9 cellular contexts compared by ENCODE assay signal in genomic region chr6:42197574-42198362, GRCh38. TPM values are rescaled to one million over a fixed set of nuclear protein-coding genes. Genes with fewer than 3 reads are reported as not detected.
A peak's percentile ranks its signal among the peaks of the same experiment; 100 is the strongest.
DNase-seq lines count a peak whose midpoint lies in the region; ATAC-seq, FAIRE-seq and TF ChIP-seq lines count a peak whose summit lies in the region.
"Had no signal": no experiment of that assay in that cellular context is flagged by ENCODE, and none has a peak within 500 bp of the region (broad histone marks: within the 10 kb centered on the region; RNA-seq: fewer than 3 reads in every experiment).

No MANE protein-coding gene starts in this region.

- WGBS in trophoblast cell (ENCODE audit: extremely low coverage, insufficient coverage, insufficient read length) = no CpG with 5 or more reads among the region's 13 CpGs

- H3K79me1 ChIP-seq in trophoblast cell (ENCODE audit: low read length) = no peaks in the 10 kb centered on the region

- H4K8ac ChIP-seq in trophoblast cell (ENCODE audit: low read depth, low read length) = no peak overlapping the region

- peak; percentile 80 for ATAC-seq in activated CD4-positive, alpha-beta T cell treated with anti-CD3 and anti-CD28 coated beads for 36 hours

- no peak overlapping the region for H3K14ac ChIP-seq in trophoblast cell (ENCODE audit: low read length)

- H3K36me3 ChIP-seq in astrocyte (ENCODE audit: insufficient read depth, low read length) (no peaks in the 10 kb centered on the region), osteoblast (ENCODE audit: insufficient read depth, low read length) (no peaks in the 10 kb centered on the region), trophoblast cell (ENCODE audit: control insufficient read depth in 1 of 2, insufficient read depth in 2 of 2, low read length in 2 of 2) (no peaks in the 10 kb centered on the region)

- no peaks in the 10 kb centered on the region for H3K79me2 ChIP-seq in astrocyte (ENCODE audit: insufficient read depth, low read length)
- no peaks in the 10 kb centered on the region for H3K79me2 ChIP-seq in osteoblast (ENCODE audit: insufficient read depth, low read length)
- H3K79me2 ChIP-seq in trophoblast cell (ENCODE audit: control insufficient read depth, insufficient read depth, low read length, poor library complexity) = no peaks in the 10 kb centered on the region

- H4K12ac ChIP-seq in trophoblast cell (ENCODE audit: low read depth, low read length) = no peak overlapping the region

- H3K23ac ChIP-seq in trophoblast cell (ENCODE audit: low read length) = no peak overlapping the region

- no peak overlapping the region for H2BK12ac ChIP-seq in trophoblast cell (ENCODE audit: low read length)

- H3K4me3 Mint-ChIP-seq in activated CD4-positive, alpha-beta T cell treated with anti-CD3 and anti-CD28 coated beads for 36 hours = no peak overlapping the region
- H3K4me3 Mint-ChIP-seq in activated CD4-positive, alpha-beta T cell treated with anti-CD3 and anti-CD28 coated beads, Interleukin-2, amount 10 ng/mL, durations not matched to agents 24 days and 14 days = no peak overlapping the region
- H3K4me3 Mint-ChIP-seq in astrocyte (ENCODE audit: unreplicated experiment) (no peak overlapping the region), type B pancreatic cell (no peak overlapping the region)

- H4K91ac ChIP-seq in trophoblast cell (ENCODE audit: low read depth, low read length) = no peak overlapping the region

- no peaks in the 10 kb centered on the region for H4K20me1 ChIP-seq in astrocyte (ENCODE audit: insufficient read depth, low read length)
- no peaks in the 10 kb centered on the region for H4K20me1 ChIP-seq in osteoblast (ENCODE audit: insufficient read depth, low read length)

- H3K9me3 ChIP-seq in astrocyte (ENCODE audit: insufficient read depth, low read depth, low read length) = no peaks in the 10 kb centered on the region
- H3K9me3 ChIP-seq in osteoblast (ENCODE audit: low read depth, low read length) = no peaks in the 10 kb centered on the region
- H3K9me3 ChIP-seq in trophoblast cell (ENCODE audit: insufficient read depth, low read depth, low read length) = no peaks in the 10 kb centered on the region

- H3K4me3 ChIP-seq in astrocyte (ENCODE audit: insufficient read depth, low read depth, low read length) = no peak overlapping the region
- H3K4me3 ChIP-seq in osteoblast (ENCODE audit: insufficient read depth, low read length) = peak overlapping the region; percentile 5
- no peak overlapping the region for H3K4me3 ChIP-seq in trophoblast cell (ENCODE audit: low read depth, low read length)

- no peaks in the 10 kb centered on the region for H3K27me3 ChIP-seq in astrocyte (ENCODE audit: insufficient read depth, low read length)
- no peaks in the 10 kb centered on the region for H3K27me3 ChIP-seq in osteoblast (ENCODE audit: insufficient read depth, low read length)
- no peaks in the 10 kb centered on the region for H3K27me3 ChIP-seq in trophoblast cell (ENCODE audit: insufficient read depth, low read length)

- H2AFZ ChIP-seq in astrocyte (ENCODE audit: low read depth, low read length) (no peak overlapping the region), osteoblast (ENCODE audit: low read length) (no peak overlapping the region), trophoblast cell (ENCODE audit: insufficient read depth, low read length, poor library complexity) (no peak overlapping the region)

- in situ Hi-C loops in GM13976 (cut with MboI; ENCODE audit: low sequenced_read_pairs, unreplicated experiment) = no loop called here

- H2AK5ac ChIP-seq in trophoblast cell (ENCODE audit: low read length) = no peak overlapping the region

- peaks cover 10% of the 10 kb centered on the region for H3K36me3 Mint-ChIP-seq in activated CD4-positive, alpha-beta T cell treated with anti-CD3 and anti-CD28 coated beads for 36 hours (ENCODE audit: low read depth)
- H3K36me3 Mint-ChIP-seq in activated CD4-positive, alpha-beta T cell treated with anti-CD3 and anti-CD28 coated beads, Interleukin-2, amount 10 ng/mL, durations not matched to agents 24 days and 14 days (ENCODE audit: low read depth) = peaks cover 10% of the 10 kb centered on the region
- peaks cover 2% of the 10 kb centered on the region for H3K36me3 Mint-ChIP-seq in astrocyte (ENCODE audit: low read depth, unreplicated experiment)
- H3K36me3 Mint-ChIP-seq in type B pancreatic cell = peaks cover 5% of the 10 kb centered on the region

- H3K4me2 ChIP-seq in astrocyte (ENCODE audit: low read length) (peak overlapping the region; percentile 66), osteoblast (ENCODE audit: insufficient read depth, low read length) (peak overlapping the region; percentile 18), trophoblast cell (ENCODE audit: low read length) (no peak overlapping the region)

- H3K18ac ChIP-seq in trophoblast cell (ENCODE audit: low read length) = no peak overlapping the region

- peaks cover 2% of the 10 kb centered on the region for H3K4me1 Mint-ChIP-seq in activated CD4-positive, alpha-beta T cell treated with anti-CD3 and anti-CD28 coated beads for 36 hours
- H3K4me1 Mint-ChIP-seq in activated CD4-positive, alpha-beta T cell treated with anti-CD3 and anti-CD28 coated beads, Interleukin-2, amount 10 ng/mL, durations not matched to agents 24 days and 14 days = no peaks in the 10 kb centered on the region
- H3K4me1 Mint-ChIP-seq in astrocyte (ENCODE audit: low read depth, unreplicated experiment) (peaks cover 23% of the 10 kb centered on the region), type B pancreatic cell (ENCODE audit: unreplicated experiment) (no peaks in the 10 kb centered on the region)

- H3K9ac ChIP-seq in astrocyte (ENCODE audit: low read length) = peak overlapping the region; percentile 44
- no peak overlapping the region for H3K9ac ChIP-seq in trophoblast cell (ENCODE audit: low read length)

- no peak overlapping the region for H2BK5ac ChIP-seq in trophoblast cell (ENCODE audit: low read depth, low read length, poor library complexity)

- POLR2A ChIA-PET in activated CD4-positive, alpha-beta T cell treated with anti-CD3 and anti-CD28 coated beads for 36 hours (lab: Charles Lee) = no interaction called here

- H3K27ac ChIP-seq in astrocyte (ENCODE audit: low read depth, low read length) (peak overlapping the region; percentile 36), osteoblast (ENCODE audit: low read depth, low read length) (peak overlapping the region; percentile 26), trophoblast cell (ENCODE audit: low read depth, low read length) (no peak overlapping the region)

- no peak for FAIRE-seq in astrocyte (lab: Jason Lieb, UNC)

- peak; percentile 37 for DNase-seq in activated CD4-positive, alpha-beta T cell treated with anti-CD3 and anti-CD28 coated beads for 36 hours
- no peak for DNase-seq in activated CD4-positive, alpha-beta T cell treated with anti-CD3 and anti-CD28 coated beads, Interleukin-2, amount 10 ng/mL, durations not matched to agents 24 days and 14 days
- DNase-seq in M059J (ENCODE audit: low read depth) (peak; percentile 80), astrocyte (ENCODE audit: low read depth) (peak; percentile 83), osteoblast (ENCODE audit: insufficient read length, low spot score, missing footprints) (no peak), type B pancreatic cell (ENCODE audit: extremely low spot score, unreplicated experiment) (no peak), trophoblast cell (no peak), GM13976 (ENCODE audit: low spot score) (no peak)

- CTCF ChIA-PET in activated CD4-positive, alpha-beta T cell treated with anti-CD3 and anti-CD28 coated beads for 36 hours (lab: Charles Lee) = interaction anchor here (0.6 kb wide), 1 partner anchor 17 kb away, joined by 3 read pairs; no protein-coding TSS in a partner anchor

- intact Hi-C loops in activated CD4-positive, alpha-beta T cell treated with anti-CD3 and anti-CD28 coated beads for 36 hours (cut with DNase I, micrococcal nuclease) = no loop called here
- intact Hi-C loops in activated CD4-positive, alpha-beta T cell treated with anti-CD3 and anti-CD28 coated beads, Interleukin-2, amount 10 ng/mL, durations not matched to agents 24 days and 14 days (cut with micrococcal nuclease) = no loop called here

- TF ChIP-seq CTCF in astrocyte (IDR thresholded peaks at IDR 0.05; ENCODE audit: insufficient read depth, low read depth, low read length) = no peak
- TF ChIP-seq CTCF in osteoblast (IDR thresholded peaks at IDR 0.05; ENCODE audit: extremely low read depth, low read depth, low read length) = peak; percentile 22
- TF ChIP-seq CTCF in type B pancreatic cell (conservative IDR thresholded peaks at IDR 0.05) = no peak
- no peak for TF ChIP-seq CTCF in GM13976 (IDR thresholded peaks at IDR 0.05; ENCODE audit: borderline replicate concordance, control extremely low read depth, extremely low read depth, insufficient read depth, missing control alignments)

- no peak overlapping the region for H2BK120ac ChIP-seq in trophoblast cell (ENCODE audit: insufficient read depth, low read length, poor library complexity)

- no peak overlapping the region for H3K4ac ChIP-seq in trophoblast cell (ENCODE audit: low read depth, low read length)

- no peaks in the 10 kb centered on the region for H3K27me3 Mint-ChIP-seq in activated CD4-positive, alpha-beta T cell treated with anti-CD3 and anti-CD28 coated beads for 36 hours
- no peaks in the 10 kb centered on the region for H3K27me3 Mint-ChIP-seq in activated CD4-positive, alpha-beta T cell treated with anti-CD3 and anti-CD28 coated beads, Interleukin-2, amount 10 ng/mL, durations not matched to agents 24 days and 14 days
- H3K27me3 Mint-ChIP-seq in astrocyte (ENCODE audit: low read depth, unreplicated experiment) (no peaks in the 10 kb centered on the region), type B pancreatic cell (no peaks in the 10 kb centered on the region)

- H3K27ac Mint-ChIP-seq in activated CD4-positive, alpha-beta T cell treated with anti-CD3 and anti-CD28 coated beads for 36 hours = no peak overlapping the region
- no peak overlapping the region for H3K27ac Mint-ChIP-seq in activated CD4-positive, alpha-beta T cell treated with anti-CD3 and anti-CD28 coated beads, Interleukin-2, amount 10 ng/mL, durations not matched to agents 24 days and 14 days
- H3K27ac Mint-ChIP-seq in astrocyte (ENCODE audit: unreplicated experiment) = no peak overlapping the region
- H3K27ac Mint-ChIP-seq in type B pancreatic cell = no peak overlapping the region

- H3K4me1 ChIP-seq in astrocyte (ENCODE audit: insufficient read depth, low read length) (peaks cover 34% of the 10 kb centered on the region), osteoblast (ENCODE audit: insufficient read depth, low read length) (peaks cover 36% of the 10 kb centered on the region), trophoblast cell (ENCODE audit: control insufficient read depth in 1 of 2, insufficient read depth in 2 of 2, low read length in 2 of 2) (no peaks in the 10 kb centered on the region)

- H3K9me3 Mint-ChIP-seq in activated CD4-positive, alpha-beta T cell treated with anti-CD3 and anti-CD28 coated beads for 36 hours (ENCODE audit: low read depth) = no peaks in the 10 kb centered on the region
- H3K9me3 Mint-ChIP-seq in activated CD4-positive, alpha-beta T cell treated with anti-CD3 and anti-CD28 coated beads, Interleukin-2, amount 10 ng/mL, durations not matched to agents 24 days and 14 days = no peaks in the 10 kb centered on the region
- H3K9me3 Mint-ChIP-seq in astrocyte (ENCODE audit: unreplicated experiment) = peaks cover 2% of the 10 kb centered on the region
- H3K9me3 Mint-ChIP-seq in type B pancreatic cell = peaks cover 4% of the 10 kb centered on the region

RNA-seq across cellular contexts. Expression of gene GUCA1B, which starts 3.0 kb away (rescaled TPM):
- 1 to 10 TPM; 1.0 to 1.5 TPM for total RNA-seq in activated CD4-positive, alpha-beta T cell treated with anti-CD3 and anti-CD28 coated beads for 36 hours
- 1.2 and 2.1 TPM in 2 replicates for total RNA-seq in activated CD4-positive, alpha-beta T cell treated with anti-CD3 and anti-CD28 coated beads, Interleukin-2, amount 10 ng/mL, durations not matched to agents 24 days and 14 days
- total RNA-seq in M059J (2014; rRNA removed; shearing (Covaris generic)) = 0.27 TPM in 1 of 2 replicates, not detected in the other
- total RNA-seq in astrocyte (2.0 and 2.3 TPM in 2 replicates), osteoblast (0.72 TPM in 1 of 2 replicates, not detected in the other), type B pancreatic cell (ENCODE audit: low replicate concordance) (0.67 and 1.1 TPM in 2 replicates)
- 0.32 and 0.42 TPM in 2 replicates for polyA plus RNA-seq in trophoblast cell (2013)

RNA-seq across cellular contexts. Expression of gene MRPS10, which starts 19.9 kb away (rescaled TPM):
- 10 to 100 TPM; 35.2 to 36.2 TPM for total RNA-seq in activated CD4-positive, alpha-beta T cell treated with anti-CD3 and anti-CD28 coated beads for 36 hours
- 49.4 and 50.8 TPM in 2 replicates for total RNA-seq in activated CD4-positive, alpha-beta T cell treated with anti-CD3 and anti-CD28 coated beads, Interleukin-2, amount 10 ng/mL, durations not matched to agents 24 days and 14 days
- total RNA-seq in M059J (2014; rRNA removed; shearing (Covaris generic)) = 96.9 and 123 TPM in 2 replicates
- total RNA-seq in astrocyte = 32.1 and 32.5 TPM in 2 replicates
- total RNA-seq in osteoblast = 46.9 and 52.5 TPM in 2 replicates
- 27.3 and 29.0 TPM in 2 replicates for total RNA-seq in type B pancreatic cell (ENCODE audit: low replicate concordance)
- polyA plus RNA-seq in trophoblast cell (2013) = 21.6 and 21.9 TPM in 2 replicates

RNA-seq across cellular contexts. Expression of gene GUCA1A, which starts 24.6 kb away (rescaled TPM):
- not detected for total RNA-seq in activated CD4-positive, alpha-beta T cell treated with anti-CD3 and anti-CD28 coated beads for 36 hours
- total RNA-seq in activated CD4-positive, alpha-beta T cell treated with anti-CD3 and anti-CD28 coated beads, Interleukin-2, amount 10 ng/mL, durations not matched to agents 24 days and 14 days = not detected in 2 replicates
- total RNA-seq in M059J (2014; rRNA removed; shearing (Covaris generic)) = not detected in 2 replicates
- total RNA-seq in astrocyte (0.45 and 0.79 TPM in 2 replicates), osteoblast (not detected in 2 replicates), type B pancreatic cell (ENCODE audit: low replicate concordance) (0.41 and 0.57 TPM in 2 replicates)
- 1.2 and 1.7 TPM in 2 replicates for polyA plus RNA-seq in trophoblast cell (2013)
- total RNA-seq: skeletal muscle tissue had no signal

RNA-seq across cellular contexts. Expression of gene C6orf132, which starts 55.3 kb away (rescaled TPM):
- under 1 TPM; 0.14 TPM for total RNA-seq in activated CD4-positive, alpha-beta T cell treated with anti-CD3 and anti-CD28 coated beads for 36 hours
- 0.21 and 0.40 TPM in 2 replicates for total RNA-seq in activated CD4-positive, alpha-beta T cell treated with anti-CD3 and anti-CD28 coated beads, Interleukin-2, amount 10 ng/mL, durations not matched to agents 24 days and 14 days
- total RNA-seq in M059J (2014; rRNA removed; shearing (Covaris generic)) = 0.30 and 2.2 TPM in 2 replicates
- total RNA-seq in astrocyte (3.3 and 5.3 TPM in 2 replicates), osteoblast (2.9 TPM in 2 replicates), type B pancreatic cell (ENCODE audit: low replicate concordance) (22.9 and 56.4 TPM in 2 replicates)
- polyA plus RNA-seq in trophoblast cell (2013) = 12.8 and 13.7 TPM in 2 replicates

Comparison
In these comparisons a context has a peak if more than half of its experiments do, and no peak if none do; other contexts are left out.
1. DNase-seq: peak in activated CD4-positive, alpha-beta T cell treated with anti-CD3 and anti-CD28 coated beads for 36 hours (single experiment), M059J (single experiment) and astrocyte (single experiment); none in activated CD4-positive, alpha-beta T cell treated with anti-CD3 and anti-CD28 coated beads, Interleukin-2, amount 10 ng/mL, durations not matched to agents 24 days and 14 days (single experiment), osteoblast (single experiment), type B pancreatic cell (single experiment), trophoblast cell (0 of 2) and GM13976 (single experiment).